ENCODE assay signal across 11 cellular contexts in genomic region chr9:98120476-98120875, GRCh38. TPM values are rescaled to one million over a fixed set of nuclear protein-coding genes. Genes with fewer than 3 reads are reported as not detected.
A peak's percentile ranks its signal among the peaks of the same experiment; 100 is the strongest.
DNase-seq lines count a peak whose midpoint lies in the region; ATAC-seq and TF ChIP-seq lines count a peak whose summit lies in the region.
"Had no signal": no experiment of that assay in that cellular context is flagged by ENCODE, and none has a peak within 500 bp of the region (broad histone marks: within the 10 kb centered on the region; RNA-seq: fewer than 3 reads in every experiment).

No MANE protein-coding gene starts in this region.

- no peaks in the 10 kb centered on the region for H3K9me3 Mint-ChIP-seq in activated naive CD4-positive, alpha-beta T cell treated with anti-CD3 and anti-CD28 coated beads, Interleukin-2, amount 50 U/mL, for 24 hours
- no peaks in the 10 kb centered on the region for H3K9me3 Mint-ChIP-seq in activated B cell treated with CpG ODN at 0.5 μM for 24 hours

- no peaks in the 10 kb centered on the region for H3K36me3 Mint-ChIP-seq in activated naive CD4-positive, alpha-beta T cell treated with anti-CD3 and anti-CD28 coated beads, Interleukin-2, amount 50 U/mL, for 24 hours
- peaks cover 5% of the 10 kb centered on the region for H3K36me3 Mint-ChIP-seq in activated B cell treated with CpG ODN at 0.5 μM for 24 hours (ENCODE audit: low read depth)

- DNase-seq in activated naive CD4-positive, alpha-beta T cell treated with anti-CD3 and anti-CD28 coated beads, Interleukin-2, amount 50 U/mL, for 16 hours, result no peak
- DNase-seq in activated B cell treated with CpG ODN at 0.5 μM for 24 hours (no peak), left colon (peak; percentile 56 to 75), transverse colon (peak; percentile 57), AG08395 (ENCODE audit: low spot score) (no peak), glomerular visceral epithelial cell (ENCODE audit: extremely low spot score) (no peak)
- DNase-seq: stimulated activated naive CD4-positive, alpha-beta T cell treated with Interleukin-2 at 50 U/mL for 16 hours; T1000 had no signal

- H3K36me3 ChIP-seq in transverse colon, result no peaks in the 10 kb centered on the region

- intact Hi-C loops in activated B cell treated with CpG ODN at 0.5 μM for 24 hours (cut with micrococcal nuclease) (loop anchor here (5.0 kb wide), 1 partner anchor 33 kb away; no protein-coding TSS in a partner anchor), left colon (cut with DNase I, micrococcal nuclease) (no loop called here), transverse colon (cut with DNase I; ENCODE audit: low total_unique reads) (no loop called here)

- no peaks in the 10 kb centered on the region for H3K27me3 ChIP-seq in transverse colon

- TF ChIP-seq POLR2A in transverse colon (IDR thresholded peaks at IDR 0.05), result no peak

- peaks cover 8 to 48% (median 32%) of the 10 kb centered on the region in 4 donors for H3K4me1 ChIP-seq in transverse colon

- peak; percentile 56 for TF ChIP-seq EP300 in transverse colon (IDR thresholded peaks at IDR 0.05; ENCODE audit: low read depth)

- no peak overlapping the region for H3K4me3 ChIP-seq in transverse colon
- H3K4me3 ChIP-seq: GM12878 had no signal

- H3K4me1 Mint-ChIP-seq in activated naive CD4-positive, alpha-beta T cell treated with anti-CD3 and anti-CD28 coated beads, Interleukin-2, amount 50 U/mL, for 24 hours, result peaks cover 53% of the 10 kb centered on the region
- peaks cover 42% of the 10 kb centered on the region for H3K4me1 Mint-ChIP-seq in activated B cell treated with CpG ODN at 0.5 μM for 24 hours

- peak overlapping the region; percentile 95 for H3K27ac Mint-ChIP-seq in activated naive CD4-positive, alpha-beta T cell treated with anti-CD3 and anti-CD28 coated beads, Interleukin-2, amount 50 U/mL, for 24 hours
- peak overlapping the region; percentile 18 for H3K27ac Mint-ChIP-seq in activated B cell treated with CpG ODN at 0.5 μM for 24 hours

- ATAC-seq in activated B cell treated with CpG ODN at 0.5 μM for 24 hours (ENCODE audit: low read depth), result no peak
- ATAC-seq in left colon, result peak; percentile 64
- ATAC-seq in GM18502 (IDR thresholded peaks at IDR 0.05; ENCODE audit: poor library complexity, unreplicated experiment), result no peak
- ATAC-seq: GM12878 had no signal

- POLR2A ChIA-PET in activated B cell treated with CpG ODN at 0.5 μM for 24 hours (lab: Charles Lee), result interaction anchor here (1.0 to 3.4 kb wide), 3 partner anchors 11 to 137 kb away, joined by 3 to 42 read pairs (median 4); partner anchors contain the start of gene ANP32B

- H3K4me3 Mint-ChIP-seq in activated naive CD4-positive, alpha-beta T cell treated with anti-CD3 and anti-CD28 coated beads, Interleukin-2, amount 50 U/mL, for 24 hours, result peak overlapping the region; percentile 92
- H3K4me3 Mint-ChIP-seq in activated B cell treated with CpG ODN at 0.5 μM for 24 hours, result peak overlapping the region; percentile 52

- H3K27ac ChIP-seq in transverse colon, result peak overlapping the region; percentile 92 to 94 (median 92)

- TF ChIP-seq CTCF in activated B cell treated with CpG ODN at 0.5 μM for 24 hours (IDR thresholded peaks at IDR 0.05) (no peak), transverse colon (IDR thresholded peaks at IDR 0.05) (no peak)

- WGBS in transverse colon (ENCODE audit: low coverage in 1 of 2), 2 donors, result 54% methylated on average over 3 of the region's 3 CpGs

- CTCF ChIA-PET in activated B cell treated with CpG ODN at 0.5 μM for 24 hours (lab: Charles Lee), result interaction anchor here (1.0 kb wide), 1 partner anchor 85 kb away, joined by 3 read pairs; no protein-coding TSS in a partner anchor

- H3K27me3 Mint-ChIP-seq in activated naive CD4-positive, alpha-beta T cell treated with anti-CD3 and anti-CD28 coated beads, Interleukin-2, amount 50 U/mL, for 24 hours, result no peaks in the 10 kb centered on the region
- H3K27me3 Mint-ChIP-seq in activated B cell treated with CpG ODN at 0.5 μM for 24 hours, result no peaks in the 10 kb centered on the region

- in situ Hi-C loops in transverse colon (cut with MboI; ENCODE audit: low pct_ligation_motif_present in 1 of 4, low pct_unique_long_range_greater_than_20kb in 1 of 4, low sequenced_read_pairs in 3 of 4), result no loop called here

- no peaks in the 10 kb centered on the region for H3K9me3 ChIP-seq in transverse colon

RNA-seq across cellular contexts. Expression of gene TRIM14, which starts 1.5 kb away (rescaled TPM):
- total RNA-seq in activated B cell treated with CpG ODN at 0.5 μM for 24 hours (11.7 and 12.8 TPM in 2 replicates), left colon (10 to 100 TPM; 46.3 to 55.6 TPM), transverse colon (10 to 100 TPM; 28.7 to 58.7 (median 53.8) TPM)

Comparison
In these comparisons a context has a peak if more than half of its experiments do, and no peak if none do; other contexts are left out.
1. DNase-seq: peak in left colon (2 of 2) and transverse colon (single experiment); none in activated naive CD4-positive, alpha-beta T cell treated with anti-CD3 and anti-CD28 coated beads, Interleukin-2, amount 50 U/mL, for 16 hours (single experiment), activated B cell treated with CpG ODN at 0.5 μM for 24 hours (single experiment), AG08395 (single experiment) and glomerular visceral epithelial cell (single experiment).